1 cellular context compared by ENCODE assay signal in genomic region chr12:123102781-123103503, GRCh38.
TF ChIP-seq lines count a peak whose summit lies in the region.

No MANE protein-coding gene starts in this region.

TF ChIP-seq in neural cell, 6 proteins besides CTCF, POLR2A, EP300 and RAD21 (continued from another document):
- no peak for TF ChIP-seq REST (IDR thresholded peaks at IDR 0.05; ENCODE audit: borderline replicate concordance)
- no peak for TF ChIP-seq TAF1 (IDR thresholded peaks at IDR 0.05; ENCODE audit: low read depth)
- TF ChIP-seq EZH2 (IDR thresholded peaks at IDR 0.05; ENCODE audit: borderline replicate concordance, insufficient read depth, low read length, poor library complexity, severe bottlenecking) = no peak
- no peak for TF ChIP-seq POLR2AphosphoS5 (IDR thresholded peaks at IDR 0.05)
TF ChIP-seq in neural cell: peak in this region for 0.
